1 cellular context compared by ENCODE assay signal in genomic region chr13:45220403-45220802, GRCh38.
TF ChIP-seq lines count a peak whose summit lies in the region.

No MANE protein-coding gene starts in this region.

TF ChIP-seq in IMR-90, 13 proteins besides CTCF, POLR2A, EP300 and RAD21:
- no peak for TF ChIP-seq MAZ (IDR thresholded peaks at IDR 0.05; ENCODE audit: borderline replicate concordance, low read depth, low read length)
- TF ChIP-seq, protein P1, sequence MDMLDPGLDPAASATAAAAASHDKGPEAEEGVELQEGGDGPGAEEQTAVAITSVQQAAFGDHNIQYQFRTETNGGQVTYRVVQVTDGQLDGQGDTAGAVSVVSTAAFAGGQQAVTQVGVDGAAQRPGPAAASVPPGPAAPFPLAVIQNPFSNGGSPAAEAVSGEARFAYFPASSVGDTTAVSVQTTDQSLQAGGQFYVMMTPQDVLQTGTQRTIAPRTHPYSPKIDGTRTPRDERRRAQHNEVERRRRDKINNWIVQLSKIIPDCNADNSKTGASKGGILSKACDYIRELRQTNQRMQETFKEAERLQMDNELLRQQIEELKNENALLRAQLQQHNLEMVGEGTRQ (IDR thresholded peaks at IDR 0.05; ENCODE audit: low read depth, low read length) = no peak
- TF ChIP-seq CHD1 (IDR thresholded peaks at IDR 0.05; ENCODE audit: low read depth, low read length) = no peak
- TF ChIP-seq RFX5 (IDR thresholded peaks at IDR 0.05; ENCODE audit: low read depth, low read length) = no peak
- no peak for TF ChIP-seq CEBPB (IDR thresholded peaks at IDR 0.05; ENCODE audit: low read depth, low read length)
- no peak for TF ChIP-seq ELK1 (IDR thresholded peaks at IDR 0.05; ENCODE audit: borderline replicate concordance, low read depth, low read length)
- no peak for TF ChIP-seq BHLHE40 (IDR thresholded peaks at IDR 0.05; ENCODE audit: low read depth, low read length)
- no peak for TF ChIP-seq MAFK (IDR thresholded peaks at IDR 0.05; ENCODE audit: low read depth, low read length)
- no peak for TF ChIP-seq MXI1 (IDR thresholded peaks at IDR 0.05; ENCODE audit: borderline replicate concordance, low read depth, low read length)
- TF ChIP-seq FOS (IDR thresholded peaks at IDR 0.05; ENCODE audit: low read depth, low read length) = no peak
- TF ChIP-seq NFE2L2 (IDR thresholded peaks at IDR 0.05; ENCODE audit: low read depth, low read length) = no peak
- no peak for TF ChIP-seq RCOR1 (IDR thresholded peaks at IDR 0.05; ENCODE audit: insufficient replicate concordance, low read length)
- TF ChIP-seq SMC3 (IDR thresholded peaks at IDR 0.05; ENCODE audit: low read depth, low read length) = no peak
